ENCODE assay signal across 8 cellular contexts in genomic region chr5:151151793-151152192, GRCh38. TPM values are rescaled to one million over a fixed set of nuclear protein-coding genes. Genes with fewer than 3 reads are reported as not detected.
A peak's percentile ranks its signal among the peaks of the same experiment; 100 is the strongest.
DNase-seq lines count a peak whose midpoint lies in the region; ATAC-seq and FAIRE-seq lines count a peak whose summit lies in the region.

No MANE protein-coding gene starts in this region.

- no peak for FAIRE-seq in GM19239 (lab: Jason Lieb, UNC)

- no peaks in the 10 kb centered on the region for H3K27me3 Mint-ChIP-seq in activated CD8-positive, alpha-beta memory T cell treated with anti-CD3 and anti-CD28 coated beads, Interleukin-2, amount 10 ng/mL, durations not matched to agents 7 days and 5 days
- H3K27me3 Mint-ChIP-seq in natural killer cell treated with Interleukin-12 subunit alpha and Interleukin-12 subunit beta and Interleukin-15 and Interleukin-18, amount 100 ng/mL, for 72 hours, result no peaks in the 10 kb centered on the region

- H3K4me1 Mint-ChIP-seq in activated CD8-positive, alpha-beta memory T cell treated with anti-CD3 and anti-CD28 coated beads, Interleukin-2, amount 10 ng/mL, durations not matched to agents 7 days and 5 days, result peaks cover 76% of the 10 kb centered on the region
- H3K4me1 Mint-ChIP-seq in natural killer cell treated with Interleukin-12 subunit alpha and Interleukin-12 subunit beta and Interleukin-15 and Interleukin-18, amount 100 ng/mL, for 72 hours (ENCODE audit: low read depth in 2 of 2), result peaks cover 86 to 90% of the 10 kb centered on the region in 2 donors

- peaks cover 60% of the 10 kb centered on the region for H3K36me3 Mint-ChIP-seq in activated CD8-positive, alpha-beta memory T cell treated with anti-CD3 and anti-CD28 coated beads, Interleukin-2, amount 10 ng/mL, durations not matched to agents 7 days and 5 days
- H3K36me3 Mint-ChIP-seq in natural killer cell treated with Interleukin-12 subunit alpha and Interleukin-12 subunit beta and Interleukin-15 and Interleukin-18, amount 100 ng/mL, for 72 hours, result peaks cover 8% of the 10 kb centered on the region

- peak; percentile 30 for ATAC-seq in activated CD8-positive, alpha-beta memory T cell treated with anti-CD3 and anti-CD28 coated beads, Interleukin-2, amount 10 ng/mL, durations not matched to agents 7 days and 5 days
- ATAC-seq in HG03520 (IDR thresholded peaks at IDR 0.05; ENCODE audit: unreplicated experiment) (peak; percentile 44), HG03095 (IDR thresholded peaks at IDR 0.05; ENCODE audit: unreplicated experiment) (no peak)
- peak; percentile 81 to 85 for ATAC-seq in natural killer cell treated with Interleukin-12 subunit alpha and Interleukin-12 subunit beta and Interleukin-15 and Interleukin-18, amount 100 ng/mL, for 72 hours

- H3K9me3 Mint-ChIP-seq in activated CD8-positive, alpha-beta memory T cell treated with anti-CD3 and anti-CD28 coated beads, Interleukin-2, amount 10 ng/mL, durations not matched to agents 7 days and 5 days (ENCODE audit: low read depth), result no peaks in the 10 kb centered on the region
- H3K9me3 Mint-ChIP-seq in natural killer cell treated with Interleukin-12 subunit alpha and Interleukin-12 subunit beta and Interleukin-15 and Interleukin-18, amount 100 ng/mL, for 72 hours, result no peaks in the 10 kb centered on the region

- H3K27ac Mint-ChIP-seq in activated CD8-positive, alpha-beta memory T cell treated with anti-CD3 and anti-CD28 coated beads, Interleukin-2, amount 10 ng/mL, durations not matched to agents 7 days and 5 days, result peak overlapping the region; percentile 89
- H3K27ac Mint-ChIP-seq in natural killer cell treated with Interleukin-12 subunit alpha and Interleukin-12 subunit beta and Interleukin-15 and Interleukin-18, amount 100 ng/mL, for 72 hours, result peak overlapping the region; percentile 92 to 99

- CTCF ChIA-PET in activated CD8-positive, alpha-beta memory T cell treated with anti-CD3 and anti-CD28 coated beads, Interleukin-2, amount 10 ng/mL, durations not matched to agents 7 days and 5 days (lab: Charles Lee), result interaction anchor here (0.6 to 19.8 kb wide), 4 partner anchors 10 to 25 kb away, joined by 4 to 205 read pairs (median 18); no protein-coding TSS in a partner anchor

- peak overlapping the region; percentile 62 for H3K4me3 Mint-ChIP-seq in activated CD8-positive, alpha-beta memory T cell treated with anti-CD3 and anti-CD28 coated beads, Interleukin-2, amount 10 ng/mL, durations not matched to agents 7 days and 5 days
- H3K4me3 Mint-ChIP-seq in natural killer cell treated with Interleukin-12 subunit alpha and Interleukin-12 subunit beta and Interleukin-15 and Interleukin-18, amount 100 ng/mL, for 72 hours, result peak overlapping the region; percentile 100

- peak; percentile 86 for DNase-seq in activated CD8-positive, alpha-beta memory T cell treated with anti-CD3 and anti-CD28 coated beads, Interleukin-2, amount 10 ng/mL, durations not matched to agents 7 days and 5 days
- DNase-seq in activated CD8-positive, alpha-beta memory T cell treated with anti-CD3 and anti-CD28 coated beads for 24 hours, result no peak
- peak; percentile 91 for DNase-seq in amniotic epithelial cell (ENCODE audit: low read depth)
- DNase-seq in natural killer cell treated with Interleukin-12 subunit alpha and Interleukin-12 subunit beta and Interleukin-15 and Interleukin-18, amount 100 ng/mL, for 72 hours (ENCODE audit: low spot score), result peak; percentile 76
- DNase-seq in NCI-H1694 treated with DMSO at 0.1 percent for 48 hours (lab: John Stamatoyannopoulos, UW), result no peak
- no peak for DNase-seq in GM19239 (ENCODE audit: insufficient read length, low spot score)

RNA-seq across cellular contexts. Expression of gene ANXA6, which starts 5.8 kb away (rescaled TPM):
- 100 to 1,000 TPM; 623 to 640 TPM for total RNA-seq in activated CD8-positive, alpha-beta memory T cell treated with anti-CD3 and anti-CD28 coated beads, Interleukin-2, amount 10 ng/mL, durations not matched to agents 7 days and 5 days
- 100 to 1,000 TPM; 271 to 398 TPM for total RNA-seq in natural killer cell treated with Interleukin-12 subunit alpha and Interleukin-12 subunit beta and Interleukin-15 and Interleukin-18, amount 100 ng/mL, for 72 hours

Comparison
In these comparisons a context has a peak if more than half of its experiments do, and no peak if none do; other contexts are left out.
1. DNase-seq: peak in activated CD8-positive, alpha-beta memory T cell treated with anti-CD3 and anti-CD28 coated beads, Interleukin-2, amount 10 ng/mL, durations not matched to agents 7 days and 5 days (single experiment), amniotic epithelial cell (single experiment) and natural killer cell treated with Interleukin-12 subunit alpha and Interleukin-12 subunit beta and Interleukin-15 and Interleukin-18, amount 100 ng/mL, for 72 hours (single experiment); none in activated CD8-positive, alpha-beta memory T cell treated with anti-CD3 and anti-CD28 coated beads for 24 hours (single experiment), NCI-H1694 treated with DMSO at 0.1 percent for 48 hours (single experiment) and GM19239 (single experiment).